9 cellular contexts compared by ENCODE assay signal in the genomic region with DNA sequence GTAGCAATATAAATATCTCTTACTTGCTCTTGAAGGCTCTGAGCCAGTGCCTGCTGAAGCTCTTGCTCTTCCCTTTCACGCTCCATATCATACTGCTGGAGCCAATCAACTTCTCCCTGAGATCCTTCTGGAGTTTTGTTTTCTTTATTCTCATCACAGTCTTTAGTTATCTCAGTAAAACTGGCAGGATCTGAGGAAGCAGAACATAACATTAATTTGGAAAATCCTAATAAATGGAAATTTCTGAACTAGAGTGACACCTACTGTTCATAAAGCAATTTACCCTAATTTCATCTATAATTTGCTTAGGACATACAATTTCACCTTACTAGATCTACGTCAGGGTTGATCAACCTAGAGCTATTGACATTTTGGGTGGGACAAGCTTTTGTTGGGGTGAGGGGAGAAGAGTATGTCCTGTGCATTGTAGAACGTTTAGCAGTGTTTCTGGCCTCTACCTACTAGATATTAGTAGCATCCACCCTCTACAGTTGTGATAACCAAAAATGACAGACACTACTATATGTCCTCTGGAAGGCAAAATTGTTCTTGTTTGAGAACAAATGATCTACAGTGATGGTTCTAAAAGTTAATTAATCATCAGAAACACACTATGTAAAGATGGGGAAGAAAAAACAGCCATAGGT. TPM values are rescaled to one million over a fixed set of nuclear protein-coding genes. Genes with fewer than 3 reads are reported as not detected.
DNase-seq lines count a peak whose midpoint lies in the region; ATAC-seq and TF ChIP-seq lines count a peak whose summit lies in the region.
"Had no signal": no experiment of that assay in that cellular context is flagged by ENCODE, and none has a peak within 500 bp of the region (broad histone marks: within the 10 kb centered on the region; RNA-seq: fewer than 3 reads in every experiment).

No MANE protein-coding gene starts in this region.

- peak; percentile 28 to 68 (median 50) for TF ChIP-seq CTCF in heart left ventricle (IDR thresholded peaks at IDR 0.05)

- H3K9me3 ChIP-seq in T-helper 17 cell (ENCODE audit: control insufficient read depth, low read length, poor library complexity, severe bottlenecking) (no peaks in the 10 kb centered on the region), heart left ventricle (no peaks in the 10 kb centered on the region)

- intact Hi-C loops in heart left ventricle (cut with DNase I), result loop anchor here (2.0 to 10.0 kb wide), 7 partner anchors 59 to 281 kb away; partner anchors contain the start of gene TMBIM1 (in 3 of the 10)

- no peaks in the 10 kb centered on the region for H3K27me3 Mint-ChIP-seq in T-helper 17 cell
- H3K27me3 Mint-ChIP-seq in T-cell, result no peaks in the 10 kb centered on the region
- H3K27me3 Mint-ChIP-seq: CD8-positive, alpha-beta memory T cell had no signal

- H3K27ac Mint-ChIP-seq in T-helper 17 cell (no peak overlapping the region), T-cell (peak overlapping the region in 1 of 2 donors; percentile 32)

- POLR2A ChIA-PET in T-cell (lab: Charles Lee), result interaction anchor here in 1 of 2 donors (0.6 kb wide), 1 partner anchor 250 kb away, joined by 3 read pairs; no protein-coding TSS in a partner anchor

- H3K4me3 ChIP-seq in heart left ventricle, result no peak overlapping the region

- ATAC-seq in T-helper 17 cell (peak; percentile 25), heart left ventricle (peak in 1 of 4 donors; percentile 26), T-cell (replicated peaks in 1 of 4) (no peak)

- no peak for TF ChIP-seq POLR2A in heart left ventricle (IDR thresholded peaks at IDR 0.05)

- H3K4me1 Mint-ChIP-seq in T-helper 17 cell (peaks cover 5% of the 10 kb centered on the region), T-cell (peaks cover 6 to 17% (median 11%) of the 10 kb centered on the region in 3 donors)

- peaks cover 0 to 59% (median 33%) of the 10 kb centered on the region in 9 donors for H3K36me3 ChIP-seq in heart left ventricle

- H3K36me3 Mint-ChIP-seq in T-helper 17 cell (ENCODE audit: low read depth), result no peaks in the 10 kb centered on the region
- peaks cover 32% of the 10 kb centered on the region for H3K36me3 Mint-ChIP-seq in T-cell

- H3K27ac ChIP-seq in heart left ventricle, result no peak overlapping the region

- no peaks in the 10 kb centered on the region for H3K9me3 Mint-ChIP-seq in T-cell
- H3K9me3 Mint-ChIP-seq: CD8-positive, alpha-beta memory T cell had no signal

- no peak overlapping the region for H3K4me3 Mint-ChIP-seq in T-helper 17 cell
- H3K4me3 Mint-ChIP-seq in T-cell, result no peak overlapping the region
- H3K4me3 Mint-ChIP-seq: CD8-positive, alpha-beta memory T cell had no signal

- H3K4me1 ChIP-seq in heart left ventricle, result peaks cover 0 to 5% (median 1%) of the 10 kb centered on the region in 12 donors

- CTCF ChIA-PET in T-cell (lab: Charles Lee), result interaction anchor here (0.6 to 1.5 kb wide), 8 partner anchors 14 to 196 kb away, joined by 3 to 5 read pairs (median 4); partner anchors contain the start of genes AAMP (in 1 of the 2) and PNKD (in 1 of the 2)

- peak; percentile 6 for DNase-seq in NCI-H510A treated with DMSO at 0.1 percent for 48 hours (lab: John Stamatoyannopoulos, UW)
- DNase-seq in NCI-H510A (lab: John Stamatoyannopoulos, UW), result no peak
- no peak for DNase-seq in T-helper 17 cell
- no peak for DNase-seq in heart left ventricle
- peak; percentile 10 for DNase-seq in stromal cell of bone marrow (ENCODE audit: low read depth)
- DNase-seq in effector CD8-positive, alpha-beta T cell (lab: John Stamatoyannopoulos, UW), result no peak
- no peak for DNase-seq in T-cell
- DNase-seq in iPS-NIHi11 (ENCODE audit: low spot score), result no peak

- H3K27me3 ChIP-seq in heart left ventricle, result no peaks in the 10 kb centered on the region

- 31 to 39% (median 34%) methylated on average over 3 of the region's 3 CpGs for WGBS in heart left ventricle, 4 donors

RNA-seq across cellular contexts. Expression of gene VIL1, which starts 47.2 kb away (rescaled TPM):
- total RNA-seq in T-helper 17 cell (1 to 10 TPM in 1 of 2 donors, under 1 TPM in 1; 0.32 to 6.2 TPM), heart left ventricle (not detected), T-cell (under 1 TPM; 0.23 to 0.67 (median 0.51) TPM)
- under 1 TPM; 0.04 to 0.07 TPM for polyA plus RNA-seq in heart left ventricle
- total RNA-seq: CD8-positive, alpha-beta memory T cell had no signal
- polyA plus RNA-seq: CD8-positive, alpha-beta memory T cell had no signal

Comparison
In these comparisons a context has a peak if more than half of its experiments do, and no peak if none do; other contexts are left out.
1. DNase-seq: peak in NCI-H510A treated with DMSO at 0.1 percent for 48 hours (single experiment) and stromal cell of bone marrow (single experiment); none in NCI-H510A (single experiment), T-helper 17 cell (0 of 3), heart left ventricle (0 of 5), effector CD8-positive, alpha-beta T cell (single experiment), T-cell (0 of 34) and iPS-NIHi11 (single experiment).